ENCODE assay signal across 18 cellular contexts in genomic region chr1:245520611-245521010, GRCh38.
A peak's percentile ranks its signal among the peaks of the same experiment; 100 is the strongest.
DNase-seq lines count a peak whose midpoint lies in the region; ATAC-seq, FAIRE-seq and TF ChIP-seq lines count a peak whose summit lies in the region.
"Had no signal": no experiment of that assay in that cellular context is flagged by ENCODE, and none has a peak within 500 bp of the region (broad histone marks: within the 10 kb centered on the region; RNA-seq: fewer than 3 reads in every experiment).

No MANE protein-coding gene starts in this region.

- POLR2A ChIA-PET in CD8-positive, alpha-beta T cell (lab: Charles Lee), result no interaction called here

- H3K4me3 ChIP-seq in mesenchymal stem cell (ENCODE audit: insufficient read depth in 1 of 2, low read depth in 1 of 2, low read length in 2 of 2) (no peak overlapping the region), sigmoid colon (no peak overlapping the region)
- H3K4me3 ChIP-seq in CD8-positive, alpha-beta T cell (ENCODE audit: low read depth, low read length), result no peak overlapping the region
- H3K4me3 ChIP-seq: BLaER1, GM12878 had no signal

- 86% methylated on average over 1 of the region's 1 CpG for WGBS in mesenchymal stem cell
- 87 to 96% methylated on average over 1 of the region's 1 CpG for WGBS in sigmoid colon, 2 donors

- H3K27ac ChIP-seq in mesenchymal stem cell (ENCODE audit: low read length, poor library complexity, severe bottlenecking) (peak overlapping the region; percentile 73), sigmoid colon (no peak overlapping the region)
- H3K27ac ChIP-seq in CD8-positive, alpha-beta T cell (ENCODE audit: low read depth, low read length), result no peak overlapping the region
- H3K27ac ChIP-seq: BLaER1 had no signal

- H3K27me3 Mint-ChIP-seq in stimulated activated naive CD8-positive, alpha-beta T cell treated with anti-CD3 and anti-CD28 coated beads, Interleukin-15, amount 100 ng/mL, for 72 hours, result peaks cover 5% of the 10 kb centered on the region
- H3K27me3 Mint-ChIP-seq in CD8-positive, alpha-beta T cell (ENCODE audit: low read depth), result peaks cover 4% of the 10 kb centered on the region

- FAIRE-seq in RCC 7860 (lab: Jason Lieb, UNC), result peak; percentile 93
- FAIRE-seq: GM12878 had no signal

- H3K27me3 ChIP-seq in mesenchymal stem cell (ENCODE audit: control insufficient read depth in 1 of 2, insufficient read depth in 1 of 2, low read length in 2 of 2) (no peaks in the 10 kb centered on the region), sigmoid colon (no peaks in the 10 kb centered on the region)
- no peaks in the 10 kb centered on the region for H3K27me3 ChIP-seq in CD8-positive, alpha-beta T cell (ENCODE audit: insufficient read depth, low read length)
- H3K27me3 ChIP-seq: BLaER1 had no signal

- H3K4me1 Mint-ChIP-seq in stimulated activated naive CD8-positive, alpha-beta T cell treated with anti-CD3 and anti-CD28 coated beads, Interleukin-15, amount 100 ng/mL, for 72 hours, result no peaks in the 10 kb centered on the region
- H3K4me1 Mint-ChIP-seq in CD8-positive, alpha-beta T cell (ENCODE audit: low read depth), result no peaks in the 10 kb centered on the region
- H3K4me1 Mint-ChIP-seq: CD4-positive, alpha-beta memory T cell; H9 had no signal

- H3K4me2 ChIP-seq in mesenchymal stem cell (ENCODE audit: low read length, poor library complexity, severe bottlenecking), result no peak overlapping the region
- H3K4me2 ChIP-seq: BLaER1 had no signal

- H2AK5ac ChIP-seq in mesenchymal stem cell (ENCODE audit: low read length, severe bottlenecking), result no peak overlapping the region

- no peak for TF ChIP-seq POLR2A in sigmoid colon (IDR thresholded peaks at IDR 0.05)

- no peak overlapping the region for H3K23ac ChIP-seq in mesenchymal stem cell (ENCODE audit: low read length in 2 of 2)

- intact Hi-C loops in sigmoid colon (cut with DNase I), result no loop called here
- intact Hi-C loops in CD8-positive, alpha-beta T cell (cut with DNase I, micrococcal nuclease), result no loop called here

- no peak overlapping the region for H2BK5ac ChIP-seq in mesenchymal stem cell (ENCODE audit: low read depth, low read length, poor library complexity, severe bottlenecking)

- no peak overlapping the region for H3K9ac ChIP-seq in mesenchymal stem cell (ENCODE audit: low read length)
- H3K9ac ChIP-seq: BLaER1 had no signal

- ATAC-seq in stimulated activated naive CD8-positive, alpha-beta T cell treated with anti-CD3 and anti-CD28 coated beads, Interleukin-15, amount 100 ng/mL, for 72 hours, result no peak
- no peak for ATAC-seq in CD8-positive, alpha-beta T cell
- ATAC-seq: GM12878 had no signal

- H3K9me3 Mint-ChIP-seq in stimulated activated naive CD8-positive, alpha-beta T cell treated with anti-CD3 and anti-CD28 coated beads, Interleukin-15, amount 100 ng/mL, for 72 hours, result peaks cover 0 to 6% of the 10 kb centered on the region in 2 donors
- H3K9me3 Mint-ChIP-seq in CD8-positive, alpha-beta T cell, result peaks cover 2% of the 10 kb centered on the region
- H3K9me3 Mint-ChIP-seq: H9 had no signal

- H3K4me1 ChIP-seq in mesenchymal stem cell (ENCODE audit: control insufficient read depth, insufficient read depth, low read depth, low read length) (no peaks in the 10 kb centered on the region), sigmoid colon (no peaks in the 10 kb centered on the region)
- H3K4me1 ChIP-seq in CD8-positive, alpha-beta T cell (ENCODE audit: insufficient read depth, low read length), result no peaks in the 10 kb centered on the region

- H2BK15ac ChIP-seq in mesenchymal stem cell (ENCODE audit: low read depth, poor library complexity, severe bottlenecking), result no peak overlapping the region

- H3K4me3 Mint-ChIP-seq in stimulated activated naive CD8-positive, alpha-beta T cell treated with anti-CD3 and anti-CD28 coated beads, Interleukin-15, amount 100 ng/mL, for 72 hours, result no peak overlapping the region
- H3K4me3 Mint-ChIP-seq in CD8-positive, alpha-beta T cell, result no peak overlapping the region
- H3K4me3 Mint-ChIP-seq: CD14-positive monocyte; CD4-positive, alpha-beta memory T cell; H9 had no signal

- no peak overlapping the region for H4K91ac ChIP-seq in mesenchymal stem cell (ENCODE audit: low read length)

- H3K9me3 ChIP-seq in mesenchymal stem cell (ENCODE audit: control insufficient read depth, low read length), result no peaks in the 10 kb centered on the region
- H3K9me3 ChIP-seq in sigmoid colon, result no peaks in the 10 kb centered on the region
- H3K9me3 ChIP-seq in CD8-positive, alpha-beta T cell (ENCODE audit: low read length), result no peaks in the 10 kb centered on the region
- H3K9me3 ChIP-seq: BLaER1 had no signal

- H3K18ac ChIP-seq in mesenchymal stem cell (ENCODE audit: low read depth in 1 of 2, low read length in 2 of 2), result no peak overlapping the region

- no peaks in the 10 kb centered on the region for H3K36me3 Mint-ChIP-seq in CD8-positive, alpha-beta T cell
- H3K36me3 Mint-ChIP-seq: CD14-positive monocyte; CD4-positive, alpha-beta memory T cell had no signal

- in situ Hi-C loops in ACHN (cut with HindIII; ENCODE audit: low pct_ligation_motif_present, low pct_unique_long_range_greater_than_20kb, low sequenced_read_pairs), result loop anchor here (25.0 kb wide), 1 partner anchor 358 kb away; the partner anchor contains the start of gene KIF26B

- no peak for TF ChIP-seq EP300 in sigmoid colon (IDR thresholded peaks at IDR 0.05)

- DNase-seq in ACHN (peak; percentile 72), RCC 7860 (ENCODE audit: low spot score) (peak; percentile 70), glomerular visceral epithelial cell (ENCODE audit: extremely low spot score) (peak; percentile 86), mesenchymal stem cell (no peak), sigmoid colon (no peak)
- DNase-seq in stimulated activated naive CD8-positive, alpha-beta T cell treated with anti-CD3 and anti-CD28 coated beads, Interleukin-15, amount 100 ng/mL, for 72 hours, result no peak
- DNase-seq in CD8-positive, alpha-beta T cell, result no peak
- DNase-seq: 8988T; CD4-positive, alpha-beta memory T cell; DMS 273 treated with DMSO at 0.1 percent for 48 hours; DMS53; DND-41; EL; GOT3; H9 had no signal

- CTCF ChIA-PET in CD8-positive, alpha-beta T cell (lab: Charles Lee), result no interaction called here

- H2BK12ac ChIP-seq in mesenchymal stem cell (ENCODE audit: low read length in 2 of 2), result no peak overlapping the region

- no peak overlapping the region for H3K4ac ChIP-seq in mesenchymal stem cell (ENCODE audit: low read depth in 1 of 2, low read length in 2 of 2)

- no peaks in the 10 kb centered on the region for H3K79me1 ChIP-seq in mesenchymal stem cell (replicated peaks; ENCODE audit: low read length, poor library complexity, severe bottlenecking)

- no peaks in the 10 kb centered on the region for H3K36me3 ChIP-seq in mesenchymal stem cell (ENCODE audit: control insufficient read depth in 1 of 2, insufficient read depth in 2 of 2, low read depth in 1 of 2, low read length in 2 of 2)
- H3K36me3 ChIP-seq in sigmoid colon, result no peaks in the 10 kb centered on the region
- H3K36me3 ChIP-seq in CD8-positive, alpha-beta T cell (ENCODE audit: insufficient read depth, low read length), result no peaks in the 10 kb centered on the region
- H3K36me3 ChIP-seq: BLaER1 had no signal

- no peak overlapping the region for H4K8ac ChIP-seq in mesenchymal stem cell (ENCODE audit: low read length)

- H2AFZ ChIP-seq in mesenchymal stem cell (ENCODE audit: low read depth, low read length), result no peak overlapping the region

- H3K14ac ChIP-seq in mesenchymal stem cell (ENCODE audit: low read length in 2 of 2), result no peak overlapping the region

- no peak for TF ChIP-seq CTCF in sigmoid colon (IDR thresholded peaks at IDR 0.05)
- TF ChIP-seq CTCF in CD8-positive, alpha-beta T cell (IDR thresholded peaks at IDR 0.05), result no peak

- no peak overlapping the region for H3K27ac Mint-ChIP-seq in stimulated activated naive CD8-positive, alpha-beta T cell treated with anti-CD3 and anti-CD28 coated beads, Interleukin-15, amount 100 ng/mL, for 72 hours
- H3K27ac Mint-ChIP-seq in CD8-positive, alpha-beta T cell, result no peak overlapping the region
- H3K27ac Mint-ChIP-seq: CD14-positive monocyte; CD4-positive, alpha-beta memory T cell; H9 had no signal

- no peak overlapping the region for H2BK120ac ChIP-seq in mesenchymal stem cell (ENCODE audit: low read depth, low read length)

Comparison
In these comparisons a context has a peak if more than half of its experiments do, and no peak if none do; other contexts are left out.
1. DNase-seq: peak in ACHN (single experiment), RCC 7860 (single experiment) and glomerular visceral epithelial cell (single experiment); none in mesenchymal stem cell (single experiment), sigmoid colon (single experiment), stimulated activated naive CD8-positive, alpha-beta T cell treated with anti-CD3 and anti-CD28 coated beads, Interleukin-15, amount 100 ng/mL, for 72 hours (0 of 2) and CD8-positive, alpha-beta T cell (0 of 7).